8 cellular contexts compared by ENCODE assay signal in genomic region chr6:149863846-149864577, GRCh38. TPM values are rescaled to one million over a fixed set of nuclear protein-coding genes. Genes with fewer than 3 reads are reported as not detected.
A peak's percentile ranks its signal among the peaks of the same experiment; 100 is the strongest.
DNase-seq lines count a peak whose midpoint lies in the region; ATAC-seq and TF ChIP-seq lines count a peak whose summit lies in the region.

Gene LRP11 (minus strand): TSS chr6:149864359. CDS start chr6:149864020, 339 bp downstream.

- H3K36me3 ChIP-seq in fibroblast of lung (ENCODE audit: control insufficient read depth, insufficient read depth, low read length) = no peaks in the 10 kb centered on the region
- no peaks in the 10 kb centered on the region for H3K36me3 ChIP-seq in naive thymus-derived CD4-positive, alpha-beta T cell (ENCODE audit: control insufficient read depth in 2 of 3, insufficient read depth in 3 of 3, low read length in 3 of 3)

- no peaks in the 10 kb centered on the region for H3K36me3 Mint-ChIP-seq in activated T-helper 2 cell treated with anti-CD3 and anti-CD28 coated beads, Interferon-gamma antibody, Interleukin-2, Interleukin-4, amounts not matched to agents 10 μg/mL and 5 μg/mL and 100 μg/mL, durations not matched to agents 14 hours and 24 hours and 36 hours (ENCODE audit: low read depth)
- H3K36me3 Mint-ChIP-seq in naive thymus-derived CD4-positive, alpha-beta T cell = no peaks in the 10 kb centered on the region
- H3K36me3 Mint-ChIP-seq in stimulated activated memory B cell treated with anti-CD40 and anti-IgM and Interleukin-4, amounts not matched to agents 10 μg/mL and 1 μg/mL and 100 μg/mL, for 72 hours = no peaks in the 10 kb centered on the region

- H4K20me1 ChIP-seq in fibroblast of lung (ENCODE audit: control insufficient read depth, extremely low read depth, insufficient read depth, low read length) = no peaks in the 10 kb centered on the region

- H3K9me3 ChIP-seq in fibroblast of lung (ENCODE audit: control insufficient read depth, insufficient read depth, low read depth, low read length) = no peaks in the 10 kb centered on the region
- no peaks in the 10 kb centered on the region for H3K9me3 ChIP-seq in naive thymus-derived CD4-positive, alpha-beta T cell (ENCODE audit: control insufficient read depth in 2 of 3, low read length in 3 of 3)

- peaks cover 15% of the 10 kb centered on the region for H3K4me1 ChIP-seq in fibroblast of lung (ENCODE audit: control insufficient read depth, extremely low read depth, insufficient read depth, low read length)
- peaks cover 6 to 10% of the 10 kb centered on the region in 2 donors for H3K4me1 ChIP-seq in naive thymus-derived CD4-positive, alpha-beta T cell (ENCODE audit: control insufficient read depth in 2 of 2, insufficient read depth in 2 of 2, low read length in 2 of 2)

- peaks cover 5% of the 10 kb centered on the region for H3K4me1 Mint-ChIP-seq in activated T-helper 2 cell treated with anti-CD3 and anti-CD28 coated beads, Interferon-gamma antibody, Interleukin-2, Interleukin-4, amounts not matched to agents 10 μg/mL and 5 μg/mL and 100 μg/mL, durations not matched to agents 14 hours and 24 hours and 36 hours (ENCODE audit: low read depth)
- H3K4me1 Mint-ChIP-seq in naive thymus-derived CD4-positive, alpha-beta T cell = peaks cover 0 to 21% (median 10%) of the 10 kb centered on the region in 7 donors
- H3K4me1 Mint-ChIP-seq in stimulated activated memory B cell treated with anti-CD40 and anti-IgM and Interleukin-4, amounts not matched to agents 10 μg/mL and 1 μg/mL and 100 μg/mL, for 72 hours = peaks cover 13% of the 10 kb centered on the region

- H3K79me2 ChIP-seq in fibroblast of lung (ENCODE audit: control insufficient read depth, insufficient read depth, low read length) = peaks cover 24% of the 10 kb centered on the region

- peak within 1 kb of the TSS; percentile 83 for H3K4me3 Mint-ChIP-seq in activated T-helper 2 cell treated with anti-CD3 and anti-CD28 coated beads, Interferon-gamma antibody, Interleukin-2, Interleukin-4, amounts not matched to agents 10 μg/mL and 5 μg/mL and 100 μg/mL, durations not matched to agents 14 hours and 24 hours and 36 hours (ENCODE audit: low read depth)
- H3K4me3 Mint-ChIP-seq in naive thymus-derived CD4-positive, alpha-beta T cell = peak within 1 kb of the TSS; percentile 80 to 88 (median 82)
- H3K4me3 Mint-ChIP-seq in stimulated activated memory B cell treated with anti-CD40 and anti-IgM and Interleukin-4, amounts not matched to agents 10 μg/mL and 1 μg/mL and 100 μg/mL, for 72 hours = peak within 1 kb of the TSS; percentile 74

- H3K27ac ChIP-seq in fibroblast of lung (ENCODE audit: insufficient read depth, low read length) = peak within 1 kb of the TSS; percentile 73
- peak within 1 kb of the TSS; percentile 62 for H3K27ac ChIP-seq in naive thymus-derived CD4-positive, alpha-beta T cell (ENCODE audit: low read depth, low read length)

- peak; percentile 76 for DNase-seq in DMS153 (lab: John Stamatoyannopoulos, UW)
- DNase-seq in KG1 (lab: John Stamatoyannopoulos, UW) = peak; percentile 32
- DNase-seq in RPMI7951 (ENCODE audit: low read depth) = peak; percentile 86
- DNase-seq in activated T-helper 2 cell treated with anti-CD3 and anti-CD28 coated beads, Interferon-gamma antibody, Interleukin-2, Interleukin-4, amounts not matched to agents 10 μg/mL and 5 μg/mL and 100 μg/mL, durations not matched to agents 14 hours and 24 hours and 36 hours (ENCODE audit: low spot score) = peak; percentile 78
- peak; percentile 76 to 79 for DNase-seq in fibroblast of lung (ENCODE audit: low read depth in 2 of 2)
- peak; percentile 73 to 90 (median 83) for DNase-seq in naive thymus-derived CD4-positive, alpha-beta T cell

- TF ChIP-seq CTCF in fibroblast of lung (conservative IDR thresholded peaks at IDR 0.05 in 1 of 2, IDR thresholded peaks at IDR 0.05 in 1 of 2; ENCODE audit: low read depth in 1 of 2, low read length in 2 of 2) = no peak

- intact Hi-C loops in activated T-helper 2 cell treated with anti-CD3 and anti-CD28 coated beads, Interferon-gamma antibody, Interleukin-2, Interleukin-4, amounts not matched to agents 10 μg/mL and 5 μg/mL and 100 μg/mL, durations not matched to agents 14 hours and 24 hours and 36 hours (cut with micrococcal nuclease) = loop anchor here (1.0 to 10.0 kb wide), 3 partner anchors 30 to 299 kb away; partner anchors contain the start of gene GINM1
- intact Hi-C loops in naive thymus-derived CD4-positive, alpha-beta T cell (cut with micrococcal nuclease) = loop anchor here (1.0 to 10.0 kb wide), 12 partner anchors 78 to 1589 kb away; partner anchors contain the start of genes KATNA1 (in 2 of the 2), LATS1 (in 2 of the 2), NUP43 (in 2 of the 2) and GINM1 (in 1 of the 2)

- H3K9me3 Mint-ChIP-seq in activated T-helper 2 cell treated with anti-CD3 and anti-CD28 coated beads, Interferon-gamma antibody, Interleukin-2, Interleukin-4, amounts not matched to agents 10 μg/mL and 5 μg/mL and 100 μg/mL, durations not matched to agents 14 hours and 24 hours and 36 hours = no peaks in the 10 kb centered on the region
- peaks cover 0 to 1% (median 0%) of the 10 kb centered on the region in 11 donors for H3K9me3 Mint-ChIP-seq in naive thymus-derived CD4-positive, alpha-beta T cell
- H3K9me3 Mint-ChIP-seq in stimulated activated memory B cell treated with anti-CD40 and anti-IgM and Interleukin-4, amounts not matched to agents 10 μg/mL and 1 μg/mL and 100 μg/mL, for 72 hours = no peaks in the 10 kb centered on the region

- no peak within 1 kb of the TSS for H3K27ac Mint-ChIP-seq in activated T-helper 2 cell treated with anti-CD3 and anti-CD28 coated beads, Interferon-gamma antibody, Interleukin-2, Interleukin-4, amounts not matched to agents 10 μg/mL and 5 μg/mL and 100 μg/mL, durations not matched to agents 14 hours and 24 hours and 36 hours
- peak within 1 kb of the TSS in 6 of 9 donors; percentile 24 to 82 (median 48) for H3K27ac Mint-ChIP-seq in naive thymus-derived CD4-positive, alpha-beta T cell
- H3K27ac Mint-ChIP-seq in stimulated activated memory B cell treated with anti-CD40 and anti-IgM and Interleukin-4, amounts not matched to agents 10 μg/mL and 1 μg/mL and 100 μg/mL, for 72 hours = no peak within 1 kb of the TSS

- peak within 1 kb of the TSS; percentile 49 to 93 (median 78) for H3K4me3 ChIP-seq in fibroblast of lung (replicated peaks in 1 of 4; ENCODE audit: control extremely low read depth in 1 of 4, insufficient read depth in 1 of 4, low read depth in 3 of 4, low read length in 4 of 4)
- H3K4me3 ChIP-seq in naive thymus-derived CD4-positive, alpha-beta T cell (ENCODE audit: low read length) = peak within 1 kb of the TSS; percentile 63

- H3K4me2 ChIP-seq in fibroblast of lung (ENCODE audit: extremely low read depth, insufficient read depth, low read length) = peak within 1 kb of the TSS; percentile 88

- H3K27me3 ChIP-seq in fibroblast of lung (ENCODE audit: control insufficient read depth, insufficient read depth, low read length) = no peaks in the 10 kb centered on the region
- no peaks in the 10 kb centered on the region for H3K27me3 ChIP-seq in naive thymus-derived CD4-positive, alpha-beta T cell (ENCODE audit: control insufficient read depth in 2 of 2, insufficient read depth in 2 of 2, low read length in 2 of 2)

- H3K9ac ChIP-seq in fibroblast of lung (ENCODE audit: insufficient read depth, low read length) = peak within 1 kb of the TSS; percentile 83

- ATAC-seq in GM21737 (IDR thresholded peaks at IDR 0.05; ENCODE audit: unreplicated experiment) = peak; percentile 85
- ATAC-seq in naive thymus-derived CD4-positive, alpha-beta T cell = peak; percentile 93
- ATAC-seq in stimulated activated memory B cell treated with anti-CD40 and anti-IgM and Interleukin-4, amounts not matched to agents 10 μg/mL and 1 μg/mL and 100 μg/mL, for 72 hours = peak; percentile 94

- peak within 1 kb of the TSS; percentile 76 for H2AFZ ChIP-seq in fibroblast of lung (ENCODE audit: low read length)

- CTCF ChIA-PET in naive thymus-derived CD4-positive, alpha-beta T cell (lab: Charles Lee) = interaction anchor here (0.7 to 1.1 kb wide), 3 partner anchors 19 to 130 kb away, joined by 3 to 5 read pairs (median 5); no protein-coding TSS in a partner anchor

- POLR2A ChIA-PET in naive thymus-derived CD4-positive, alpha-beta T cell (lab: Charles Lee) = interaction anchor here (1.5 kb wide), 1 partner anchor 147 kb away, joined by 3 read pairs; no protein-coding TSS in a partner anchor

- H3K27me3 Mint-ChIP-seq in activated T-helper 2 cell treated with anti-CD3 and anti-CD28 coated beads, Interferon-gamma antibody, Interleukin-2, Interleukin-4, amounts not matched to agents 10 μg/mL and 5 μg/mL and 100 μg/mL, durations not matched to agents 14 hours and 24 hours and 36 hours (ENCODE audit: low read depth) = peaks cover 32% of the 10 kb centered on the region
- peaks cover 0 to 41% (median 8%) of the 10 kb centered on the region in 5 donors for H3K27me3 Mint-ChIP-seq in naive thymus-derived CD4-positive, alpha-beta T cell
- H3K27me3 Mint-ChIP-seq in stimulated activated memory B cell treated with anti-CD40 and anti-IgM and Interleukin-4, amounts not matched to agents 10 μg/mL and 1 μg/mL and 100 μg/mL, for 72 hours = peaks cover 19% of the 10 kb centered on the region

RNA-seq across cellular contexts. Expression of gene LRP11, which starts in this region (rescaled TPM):
- total RNA-seq in RPMI7951 (2014; rRNA removed; shearing (Covaris generic)) = 67.0 and 67.4 TPM in 2 replicates
- total RNA-seq in activated T-helper 2 cell treated with anti-CD3 and anti-CD28 coated beads, Interferon-gamma antibody, Interleukin-2, Interleukin-4, amounts not matched to agents 10 μg/mL and 5 μg/mL and 100 μg/mL, durations not matched to agents 14 hours and 24 hours and 36 hours = 3.6 and 4.3 TPM in 2 replicates
- 54.7 and 89.5 TPM in 2 replicates for total RNA-seq in fibroblast of lung
- 43.3 and 58.4 TPM in 2 replicates for polyA plus RNA-seq in fibroblast of lung
- polyA plus RNA-seq in fibroblast of lung (2012) = 31.4 and 42.5 TPM in 2 replicates
- 82.3 and 116 TPM in 2 replicates for polyA minus RNA-seq in fibroblast of lung (ENCODE audit: low replicate concordance)
- 1 to 10 TPM in 4 of 5 experiments, under 1 TPM in 1; 0.88 to 3.7 (median 2.8) TPM for total RNA-seq in naive thymus-derived CD4-positive, alpha-beta T cell
- polyA plus RNA-seq in naive thymus-derived CD4-positive, alpha-beta T cell = 1 to 10 TPM in 1 of 2 donors, under 1 TPM in 1; 0.76 to 1.5 TPM

Comparison
In these comparisons a context has a peak if more than half of its experiments do, and no peak if none do; other contexts are left out.
1. Peak in every context shown above with its lines: DNase-seq, ATAC-seq, H3K4me3 ChIP-seq and H3K27ac ChIP-seq.
2. RNA of gene LRP11 (total RNA-seq): 54.7 to 89.5 TPM in fibroblast of lung and 67.0 to 67.4 TPM in RPMI7951; 3.6 to 4.3 TPM in activated T-helper 2 cell treated with anti-CD3 and anti-CD28 coated beads, Interferon-gamma antibody, Interleukin-2, Interleukin-4, amounts not matched to agents 10 μg/mL and 5 μg/mL and 100 μg/mL, durations not matched to agents 14 hours and 24 hours and 36 hours and 0.88 to 3.7 TPM in naive thymus-derived CD4-positive, alpha-beta T cell; every median in the first group is over 10 times any median in the second.
3. RNA of gene LRP11 (polyA plus RNA-seq): 31.4 to 58.4 TPM in fibroblast of lung; 0.76 to 1.5 TPM in naive thymus-derived CD4-positive, alpha-beta T cell; every median in the first group is over 10 times any median in the second.
4. DNase-seq: peak in every context shown above with its lines; median percentile 86 in RPMI7951; 83 in naive thymus-derived CD4-positive, alpha-beta T cell; 78 in activated T-helper 2 cell treated with anti-CD3 and anti-CD28 coated beads, Interferon-gamma antibody, Interleukin-2, Interleukin-4, amounts not matched to agents 10 μg/mL and 5 μg/mL and 100 μg/mL, durations not matched to agents 14 hours and 24 hours and 36 hours; 78 in fibroblast of lung; 76 in DMS153; 32 in KG1.
5. H3K27ac Mint-ChIP-seq: peak in naive thymus-derived CD4-positive, alpha-beta T cell (6 of 9); none in activated T-helper 2 cell treated with anti-CD3 and anti-CD28 coated beads, Interferon-gamma antibody, Interleukin-2, Interleukin-4, amounts not matched to agents 10 μg/mL and 5 μg/mL and 100 μg/mL, durations not matched to agents 14 hours and 24 hours and 36 hours (single experiment) and stimulated activated memory B cell treated with anti-CD40 and anti-IgM and Interleukin-4, amounts not matched to agents 10 μg/mL and 1 μg/mL and 100 μg/mL, for 72 hours (single experiment).